In genomic region chr2:42970151-42970550, GRCh38 we compare ENCODE assay signal across 22 cellular contexts.
A peak's percentile ranks its signal among the peaks of the same experiment; 100 is the strongest.
DNase-seq lines count a peak whose midpoint lies in the region; ATAC-seq and TF ChIP-seq lines count a peak whose summit lies in the region.
"Had no signal": no experiment of that assay in that cellular context is flagged by ENCODE, and none has a peak within 500 bp of the region (broad histone marks: within the 10 kb centered on the region; RNA-seq: fewer than 3 reads in every experiment).

No MANE protein-coding gene starts in this region.

- ATAC-seq in stimulated activated naive CD8-positive, alpha-beta T cell treated with anti-CD3 and anti-CD28 coated beads, Interleukin-15, amount 100 ng/mL, for 72 hours, result no peak
- ATAC-seq in HG03378 (IDR thresholded peaks at IDR 0.05; ENCODE audit: unreplicated experiment), result no peak
- ATAC-seq: left lung; natural killer cell treated with Interleukin-12 subunit alpha and Interleukin-12 subunit beta and Interleukin-15 and Interleukin-18, amount 100 ng/mL, for 72 hours had no signal

- H3K27ac ChIP-seq in RWPE1, result peak overlapping the region; percentile 54
- H3K27ac ChIP-seq: HL-60, left lung, testis had no signal

- TF ChIP-seq CTCF in RWPE1 (conservative IDR thresholded peaks at IDR 0.05; ENCODE audit: low read depth) (no peak), fibroblast of mammary gland (conservative IDR thresholded peaks at IDR 0.05; ENCODE audit: control insufficient read depth, insufficient read depth, low read depth, low read length) (no peak)

- peak; percentile 52 for DNase-seq in GM03348 (ENCODE audit: low spot score)
- DNase-seq in RWPE1 (ENCODE audit: low spot score), result no peak
- peak; percentile 70 for DNase-seq in fibroblast of mammary gland (ENCODE audit: low read depth)
- no peak for DNase-seq in stimulated activated naive CD8-positive, alpha-beta T cell treated with anti-CD3 and anti-CD28 coated beads, Interleukin-15, amount 100 ng/mL, for 72 hours
- DNase-seq in DMS79 (lab: John Stamatoyannopoulos, UW), result no peak
- no peak for DNase-seq in Kasumi-1 (lab: John Stamatoyannopoulos, UW)
- DNase-seq: activated naive CD4-positive, alpha-beta T cell; activated T-cell treated with anti-CD3 and anti-CD28 coated beads, Interleukin-2, amount 50 U/mL, for 24 hours; amygdala; caudate nucleus; DMS79 treated with DMSO at 0.1 percent for 48 hours; immature natural killer cell; NCI-H1417; NCI-H526; stimulated activated CD4-positive, alpha-beta T cell treated with anti-CD3 and anti-CD28 coated beads, Interleukin-1b, Interleukin-23, amount 100 ng/mL, for 48 hours; SW 1271; testis had no signal

- no peaks in the 10 kb centered on the region for H3K9me3 Mint-ChIP-seq in stimulated activated naive CD8-positive, alpha-beta T cell treated with anti-CD3 and anti-CD28 coated beads, Interleukin-15, amount 100 ng/mL, for 72 hours
- H3K9me3 Mint-ChIP-seq: activated T-cell treated with anti-CD3 and anti-CD28 coated beads, Interleukin-2, amount 50 U/mL, for 24 hours; immature natural killer cell; natural killer cell treated with Interleukin-12 subunit alpha and Interleukin-12 subunit beta and Interleukin-15 and Interleukin-18, amount 100 ng/mL, for 72 hours had no signal

- CTCF ChIA-PET in RWPE1 (lab: Yijun Ruan, JAX), result interaction anchor here (0.6 to 0.9 kb wide), 2 partner anchors 15 to 142 kb away, joined by 3 read pairs; no protein-coding TSS in a partner anchor

- POLR2A ChIA-PET in RWPE1 (lab: Yijun Ruan, JAX; ENCODE audit: low non-redundant PET), result no interaction called here

- peaks cover 25% of the 10 kb centered on the region for H3K4me1 Mint-ChIP-seq in stimulated activated naive CD8-positive, alpha-beta T cell treated with anti-CD3 and anti-CD28 coated beads, Interleukin-15, amount 100 ng/mL, for 72 hours

- peak overlapping the region; percentile 12 to 19 for H3K27ac Mint-ChIP-seq in stimulated activated naive CD8-positive, alpha-beta T cell treated with anti-CD3 and anti-CD28 coated beads, Interleukin-15, amount 100 ng/mL, for 72 hours
- H3K27ac Mint-ChIP-seq: activated T-cell treated with anti-CD3 and anti-CD28 coated beads, Interleukin-2, amount 50 U/mL, for 24 hours; immature natural killer cell had no signal

- H3K27me3 Mint-ChIP-seq in stimulated activated naive CD8-positive, alpha-beta T cell treated with anti-CD3 and anti-CD28 coated beads, Interleukin-15, amount 100 ng/mL, for 72 hours, result peaks cover 10% of the 10 kb centered on the region
- H3K27me3 Mint-ChIP-seq: activated T-cell treated with anti-CD3 and anti-CD28 coated beads, Interleukin-2, amount 50 U/mL, for 24 hours; natural killer cell treated with Interleukin-12 subunit alpha and Interleukin-12 subunit beta and Interleukin-15 and Interleukin-18, amount 100 ng/mL, for 72 hours had no signal

- no peak overlapping the region for H3K4me3 ChIP-seq in fibroblast of mammary gland (ENCODE audit: control insufficient read depth, low read depth, low read length)
- H3K4me3 ChIP-seq: left lung, sigmoid colon, testis had no signal

- no peak overlapping the region for H3K4me3 Mint-ChIP-seq in stimulated activated naive CD8-positive, alpha-beta T cell treated with anti-CD3 and anti-CD28 coated beads, Interleukin-15, amount 100 ng/mL, for 72 hours
- H3K4me3 Mint-ChIP-seq: activated T-cell treated with anti-CD3 and anti-CD28 coated beads, Interleukin-2, amount 50 U/mL, for 24 hours; immature natural killer cell; natural killer cell treated with Interleukin-12 subunit alpha and Interleukin-12 subunit beta and Interleukin-15 and Interleukin-18, amount 100 ng/mL, for 72 hours had no signal

Comparison
In these comparisons a context has a peak if more than half of its experiments do, and no peak if none do; other contexts are left out.
1. DNase-seq: peak in GM03348 (single experiment) and fibroblast of mammary gland (single experiment); none in RWPE1 (single experiment), stimulated activated naive CD8-positive, alpha-beta T cell treated with anti-CD3 and anti-CD28 coated beads, Interleukin-15, amount 100 ng/mL, for 72 hours (0 of 2), DMS79 (single experiment) and Kasumi-1 (0 of 2).